ENCODE assay signal across 8 cellular contexts in the genomic region with DNA sequence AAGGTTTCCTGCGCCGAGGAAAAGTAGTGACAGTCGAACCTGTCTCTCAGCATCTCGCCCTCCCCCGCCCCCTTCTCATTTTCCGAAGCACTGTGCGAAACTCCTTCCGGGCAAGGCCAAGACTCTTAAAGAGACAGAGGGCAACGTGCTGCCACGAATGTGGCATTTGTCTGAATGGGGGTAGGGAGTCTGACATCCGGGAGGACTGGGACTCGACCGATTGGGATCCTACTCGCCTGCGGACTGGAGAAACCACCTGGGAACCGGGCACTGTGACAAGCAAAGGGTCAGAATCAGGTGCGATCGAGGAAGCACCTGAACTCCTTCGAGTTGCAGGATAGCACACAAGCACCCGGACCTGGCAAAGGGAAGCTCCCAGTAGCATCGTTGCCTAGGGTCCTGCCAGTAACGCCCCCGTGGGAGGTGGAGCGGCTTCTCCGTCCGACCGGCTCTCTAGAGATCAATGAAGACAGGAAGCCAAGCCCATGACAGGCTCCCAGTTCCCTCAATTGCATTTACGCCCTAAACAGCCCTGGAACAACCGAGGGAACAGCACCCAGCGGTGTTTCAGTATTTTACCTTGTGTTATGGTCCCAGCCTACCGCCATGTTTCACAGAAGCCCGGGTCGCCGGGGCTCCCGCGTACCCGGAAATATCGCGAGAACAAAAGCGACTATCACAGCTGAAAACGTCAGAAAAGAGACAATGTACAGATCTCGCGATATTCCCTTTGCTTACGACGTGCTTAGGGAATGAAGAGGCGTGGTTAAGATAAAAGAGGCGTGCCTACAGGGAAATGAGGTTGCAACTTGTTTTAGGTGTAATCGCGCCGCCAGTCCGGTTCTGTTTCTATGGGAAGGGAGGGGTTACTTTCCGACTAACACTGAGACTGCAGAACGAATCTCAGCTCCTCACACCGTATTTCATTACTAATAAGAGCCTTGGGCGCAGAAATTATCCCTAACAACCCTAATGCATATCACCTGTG. TPM values are rescaled to one million over a fixed set of nuclear protein-coding genes. Genes with fewer than 3 reads are reported as not detected.
A peak's percentile ranks its signal among the peaks of the same experiment; 100 is the strongest.
DNase-seq lines count a peak whose midpoint lies in the region; ATAC-seq and TF ChIP-seq lines count a peak whose summit lies in the region.

ERGIC2 (minus strand) TSS at position 637 of the 988 bp plus-strand sequence. CDS start 9,539 bp downstream, outside the sequence.

- H3K36me3 Mint-ChIP-seq in activated T-cell treated with anti-CD3 and anti-CD28 coated beads, Interleukin-2, amount 50 U/mL, for 24 hours (ENCODE audit: low read depth) = peaks cover 47% of the 10 kb centered on the region

- no peaks in the 10 kb centered on the region for H3K27me3 Mint-ChIP-seq in activated T-cell treated with anti-CD3 and anti-CD28 coated beads, Interleukin-2, amount 50 U/mL, for 24 hours

- peak within 1 kb of the TSS; percentile 91 to 93 for H3K27ac ChIP-seq in mucosa of rectum (ENCODE audit: low read depth in 2 of 2, low read length in 2 of 2)

- H3K27ac Mint-ChIP-seq in activated T-cell treated with anti-CD3 and anti-CD28 coated beads, Interleukin-2, amount 50 U/mL, for 24 hours = peak within 1 kb of the TSS; percentile 99

- H3K4me1 Mint-ChIP-seq in activated T-cell treated with anti-CD3 and anti-CD28 coated beads, Interleukin-2, amount 50 U/mL, for 24 hours (ENCODE audit: low read depth) = peaks cover 53% of the 10 kb centered on the region

- H3K9ac ChIP-seq in mucosa of rectum (ENCODE audit: low read depth in 1 of 2, low read length in 2 of 2) = peak within 1 kb of the TSS; percentile 96 to 100

- H3K36me3 ChIP-seq in mucosa of rectum (ENCODE audit: control insufficient read depth in 2 of 2, insufficient read depth in 2 of 2, low read length in 2 of 2) = peaks cover 3 to 4% of the 10 kb centered on the region in 2 donors

- in situ Hi-C loops in KBM-7 (cut with MboI; ENCODE audit: low pct_unique_long_range_greater_than_20kb, low sequenced_read_pairs) = no loop called here

- DNase-seq in DMS153 treated with DMSO at 0.1 percent for 48 hours (lab: John Stamatoyannopoulos, UW; ENCODE audit: unreplicated experiment) = peak; percentile 99
- peak; percentile 99 for DNase-seq in KBM-7
- peak; percentile 89 for DNase-seq in activated T-cell treated with anti-CD3 and anti-CD28 coated beads, Interleukin-2, amount 50 U/mL, for 24 hours
- DNase-seq in erythroblast (lab: John Stamatoyannopoulos, UW) = peak; percentile 98 to 99
- peak; percentile 87 for DNase-seq in stimulated activated CD8-positive, alpha-beta memory T cell treated with anti-CD3 and anti-CD28 coated beads, Interleukin-4, amount 100 ng/mL, for 48 hours

- peak; percentile 96 for ATAC-seq in GM21717 (IDR thresholded peaks at IDR 0.05; ENCODE audit: unreplicated experiment)

- peaks cover 10% of the 10 kb centered on the region in 2 donors for H3K4me1 ChIP-seq in mucosa of rectum (ENCODE audit: control insufficient read depth in 2 of 2, insufficient read depth in 2 of 2, low read length in 2 of 2)

- TF ChIP-seq POLR2A in erythroblast (IDR thresholded peaks at IDR 0.05; ENCODE audit: low read length) = peak; percentile 87

- peak within 1 kb of the TSS; percentile 87 to 100 for H3K4me3 ChIP-seq in mucosa of rectum (ENCODE audit: low read length in 2 of 2)

- peak within 1 kb of the TSS; percentile 95 for H3K4me3 Mint-ChIP-seq in activated T-cell treated with anti-CD3 and anti-CD28 coated beads, Interleukin-2, amount 50 U/mL, for 24 hours

- H3K27me3 ChIP-seq in mucosa of rectum (ENCODE audit: control insufficient read depth in 2 of 2, insufficient read depth in 2 of 2, low read length in 2 of 2) = no peaks in the 10 kb centered on the region

- no peaks in the 10 kb centered on the region for H3K9me3 ChIP-seq in mucosa of rectum (ENCODE audit: control insufficient read depth in 2 of 2, low read length in 2 of 2)

- no peaks in the 10 kb centered on the region for H3K9me3 Mint-ChIP-seq in activated T-cell treated with anti-CD3 and anti-CD28 coated beads, Interleukin-2, amount 50 U/mL, for 24 hours

TF ChIP-seq in PFSK-1, 5 proteins besides CTCF, POLR2A, EP300 and RAD21:
- TF ChIP-seq TAF1 (IDR thresholded peaks at IDR 0.05; ENCODE audit: borderline replicate concordance, insufficient read depth, low read length) = peak; percentile 79
- TF ChIP-seq POLR2AphosphoS5 (IDR thresholded peaks at IDR 0.05; ENCODE audit: low read depth, low read length) = peak; percentile 89
- peak; percentile 94; the same call in 1 of the 2 replicates for TF ChIP-seq SIN3A (IDR thresholded peaks at IDR 0.05; ENCODE audit: borderline replicate concordance, insufficient read depth, low read length)
- TF ChIP-seq REST (IDR thresholded peaks at IDR 0.05; ENCODE audit: insufficient read depth in 1 of 2, low read depth in 2 of 2, low read length in 2 of 2) = no peak
- no peak for TF ChIP-seq FOXP2 (optimal IDR thresholded peaks at IDR 0.05; ENCODE audit: borderline replicate concordance, extremely low read depth, extremely low read length, insufficient read depth)

RNA-seq across cellular contexts. Expression of gene ERGIC2, which starts in this region (rescaled TPM):
- polyA plus RNA-seq in PFSK-1 (2012; ENCODE audit: insufficient read length, low read depth) = 37.0 TPM

Comparison
In these comparisons a context has a peak if more than half of its experiments do, and no peak if none do; other contexts are left out.
1. Peak in every context shown above with its lines: DNase-seq, ATAC-seq, H3K4me3 ChIP-seq and H3K27ac ChIP-seq.